In genomic region chr20:24815931-24816330, GRCh38 we compare ENCODE assay signal across 35 cellular contexts.
"Had no signal": no experiment of that assay in that cellular context is flagged by ENCODE, and none has a peak within 500 bp of the region (broad histone marks: within the 10 kb centered on the region; RNA-seq: fewer than 3 reads in every experiment).

No MANE protein-coding gene starts in this region.

- H3K4me3 Mint-ChIP-seq: activated CD4-positive, alpha-beta memory T cell treated with anti-CD3 and anti-CD28 coated beads, Interleukin-2, amount 10 ng/mL, durations not matched to agents 7 days and 5 days; activated CD4-positive, alpha-beta T cell treated with anti-CD3 and anti-CD28 coated beads for 36 hours; activated CD4-positive, alpha-beta T cell treated with anti-CD3 and anti-CD28 coated beads, Interleukin-2, amount 10 ng/mL, durations not matched to agents 7 days and 5 days; activated CD8-positive, alpha-beta memory T cell treated with anti-CD3 and anti-CD28 coated beads, Interleukin-2, amount 10 ng/mL, durations not matched to agents 7 days and 5 days; activated CD8-positive, alpha-beta T cell treated with anti-CD3 and anti-CD28 coated beads, Interleukin-2, amount 10 ng/mL, durations not matched to agents 7 days and 5 days; activated naive CD4-positive, alpha-beta T cell treated with anti-CD3 and anti-CD28 coated beads, Interleukin-2, amount 10 ng/mL, durations not matched to agents 7 days and 5 days; activated naive CD4-positive, alpha-beta T cell treated with anti-CD3 and anti-CD28 coated beads, Interleukin-2, amount 50 U/mL, for 24 hours; activated naive CD8-positive, alpha-beta T cell; activated naive CD8-positive, alpha-beta T cell treated with anti-CD3 and anti-CD28 coated beads, Interleukin-2, amount 10 ng/mL, durations not matched to agents 7 days and 5 days; activated naive CD8-positive, alpha-beta T cell treated with anti-CD3 and anti-CD28 coated beads, Interleukin-2, amount 50 U/mL, for 24 hours; activated T-cell treated with anti-CD3 and anti-CD28 coated beads, Interleukin-2, amount 50 U/mL, for 24 hours; brain; central memory CD8-positive, alpha-beta T cell; T-helper 1 cell treated with Interleukin-12 subunit alpha and Interleukin-12 subunit beta and Interleukin-4 antibody, amounts not matched to agents 30 μg/mL and 1 μg/mL, for 36 hours; WTC11 had no signal

- H3K9me3 ChIP-seq: ascending aorta had no signal

- H3K9me3 Mint-ChIP-seq: activated CD4-positive, alpha-beta memory T cell treated with anti-CD3 and anti-CD28 coated beads, Interleukin-2, amount 10 ng/mL, durations not matched to agents 7 days and 5 days; activated naive CD4-positive, alpha-beta T cell treated with anti-CD3 and anti-CD28 coated beads, Interleukin-2, amount 50 U/mL, for 24 hours; activated naive CD8-positive, alpha-beta T cell treated with anti-CD3 and anti-CD28 coated beads, Interleukin-2, amount 50 U/mL, for 24 hours; activated T-helper 2 cell treated with anti-CD3 and anti-CD28 coated beads, Interferon-gamma antibody, Interleukin-2, Interleukin-4, amounts not matched to agents 10 μg/mL and 5 μg/mL and 100 μg/mL, durations not matched to agents 14 hours and 24 hours and 36 hours; T-helper 1 cell treated with Interleukin-12 subunit alpha and Interleukin-12 subunit beta and Interleukin-4 antibody, amounts not matched to agents 30 μg/mL and 1 μg/mL, for 36 hours had no signal

- H3K27ac Mint-ChIP-seq: activated CD4-positive, alpha-beta memory T cell treated with anti-CD3 and anti-CD28 coated beads, Interleukin-2, amount 10 ng/mL, durations not matched to agents 7 days and 5 days; activated CD4-positive, alpha-beta T cell treated with anti-CD3 and anti-CD28 coated beads for 36 hours; activated CD4-positive, alpha-beta T cell treated with anti-CD3 and anti-CD28 coated beads, Interleukin-2, amount 10 ng/mL, durations not matched to agents 7 days and 5 days; activated CD8-positive, alpha-beta memory T cell treated with anti-CD3 and anti-CD28 coated beads, Interleukin-2, amount 10 ng/mL, durations not matched to agents 7 days and 5 days; activated CD8-positive, alpha-beta T cell treated with anti-CD3 and anti-CD28 coated beads, Interleukin-2, amount 10 ng/mL, durations not matched to agents 7 days and 5 days; activated naive CD4-positive, alpha-beta T cell treated with anti-CD3 and anti-CD28 coated beads, Interleukin-2, amount 10 ng/mL, durations not matched to agents 7 days and 5 days; activated naive CD4-positive, alpha-beta T cell treated with anti-CD3 and anti-CD28 coated beads, Interleukin-2, amount 50 U/mL, for 24 hours; activated naive CD8-positive, alpha-beta T cell; activated naive CD8-positive, alpha-beta T cell treated with anti-CD3 and anti-CD28 coated beads, Interleukin-2, amount 10 ng/mL, durations not matched to agents 7 days and 5 days; activated naive CD8-positive, alpha-beta T cell treated with anti-CD3 and anti-CD28 coated beads, Interleukin-2, amount 50 U/mL, for 24 hours; activated T-cell treated with anti-CD3 and anti-CD28 coated beads, Interleukin-2, amount 50 U/mL, for 24 hours; activated T-helper 2 cell treated with anti-CD3 and anti-CD28 coated beads, Interferon-gamma antibody, Interleukin-2, Interleukin-4, amounts not matched to agents 10 μg/mL and 5 μg/mL and 100 μg/mL, durations not matched to agents 14 hours and 24 hours and 36 hours; brain; T-helper 1 cell treated with Interleukin-12 subunit alpha and Interleukin-12 subunit beta and Interleukin-4 antibody, amounts not matched to agents 30 μg/mL and 1 μg/mL, for 36 hours; WTC11 had no signal

- DNase-seq: activated CD4-positive, alpha-beta memory T cell treated with anti-CD3 and anti-CD28 coated beads, Interleukin-2, amount 10 ng/mL, durations not matched to agents 7 days and 5 days; activated CD4-positive, alpha-beta T cell treated with anti-CD3 and anti-CD28 coated beads for 1 hour; activated CD4-positive, alpha-beta T cell treated with anti-CD3 and anti-CD28 coated beads for 36 hours; activated CD4-positive, alpha-beta T cell treated with anti-CD3 and anti-CD28 coated beads for 48 hours; activated CD4-positive, alpha-beta T cell treated with anti-CD3 and anti-CD28 coated beads, Interleukin-2, amount 10 ng/mL, durations not matched to agents 7 days and 5 days; activated CD4-positive, alpha-beta T cell treated with anti-CD3 and anti-CD28 coated beads, Interleukin-2, amount 50 U/mL, for 48 hours; activated CD4-positive, CD25-positive, alpha-beta regulatory T cell; activated CD8-positive, alpha-beta memory T cell treated with anti-CD3 and anti-CD28 coated beads for 24 hours; activated CD8-positive, alpha-beta memory T cell treated with anti-CD3 and anti-CD28 coated beads, Interleukin-2, amount 10 ng/mL, durations not matched to agents 7 days and 5 days; activated CD8-positive, alpha-beta memory T cell treated with anti-CD3 and anti-CD28 coated beads, Interleukin-2, amount 50 U/mL, for 48 hours; activated CD8-positive, alpha-beta T cell treated with anti-CD3 and anti-CD28 coated beads, Interleukin-2, amount 10 ng/mL, durations not matched to agents 7 days and 5 days; activated effector memory CD4-positive, alpha-beta T cell treated with Interleukin-2 at 50 U/mL for 16 hours; activated gamma-delta T cell; activated naive CD4-positive, alpha-beta T cell treated with anti-CD3 and anti-CD28 coated beads, Interleukin-2, amount 10 ng/mL, durations not matched to agents 7 days and 5 days; activated naive CD4-positive, alpha-beta T cell treated with Interleukin-2 at 50 U/mL for 16 hours; activated naive CD8-positive, alpha-beta T cell treated with anti-CD3 and anti-CD28 coated beads, Interleukin-2, amount 10 ng/mL, durations not matched to agents 7 days and 5 days; activated naive CD8-positive, alpha-beta T cell treated with anti-CD3 and anti-CD28 coated beads, Interleukin-2, amount 50 U/mL, for 24 hours; activated T-cell treated with anti-CD3 and anti-CD28 coated beads, Interleukin-2, amount 50 U/mL, for 24 hours; activated T-cell treated with anti-CD3 and anti-CD28 coated beads, Interleukin-2, amount 50 U/mL, for 48 hours; anterior cingulate cortex; caudate nucleus; SW 1271; T-helper 1 cell; T1000; WERI-Rb-1 had no signal

- H3K36me3 Mint-ChIP-seq: activated CD8-positive, alpha-beta memory T cell treated with anti-CD3 and anti-CD28 coated beads, Interleukin-2, amount 10 ng/mL, durations not matched to agents 7 days and 5 days; activated naive CD4-positive, alpha-beta T cell treated with anti-CD3 and anti-CD28 coated beads, Interleukin-2, amount 10 ng/mL, durations not matched to agents 7 days and 5 days; activated naive CD4-positive, alpha-beta T cell treated with anti-CD3 and anti-CD28 coated beads, Interleukin-2, amount 50 U/mL, for 24 hours; activated naive CD8-positive, alpha-beta T cell; activated naive CD8-positive, alpha-beta T cell treated with anti-CD3 and anti-CD28 coated beads, Interleukin-2, amount 10 ng/mL, durations not matched to agents 7 days and 5 days; brain; WTC11 had no signal

- H3K27me3 ChIP-seq: ascending aorta, cardiac muscle cell had no signal

- H3K4me1 Mint-ChIP-seq: activated CD4-positive, alpha-beta memory T cell treated with anti-CD3 and anti-CD28 coated beads, Interleukin-2, amount 10 ng/mL, durations not matched to agents 7 days and 5 days; activated CD4-positive, alpha-beta T cell treated with anti-CD3 and anti-CD28 coated beads for 36 hours; activated CD8-positive, alpha-beta memory T cell treated with anti-CD3 and anti-CD28 coated beads, Interleukin-2, amount 10 ng/mL, durations not matched to agents 7 days and 5 days; activated naive CD4-positive, alpha-beta T cell treated with anti-CD3 and anti-CD28 coated beads, Interleukin-2, amount 10 ng/mL, durations not matched to agents 7 days and 5 days; activated naive CD4-positive, alpha-beta T cell treated with anti-CD3 and anti-CD28 coated beads, Interleukin-2, amount 50 U/mL, for 24 hours; activated naive CD8-positive, alpha-beta T cell treated with anti-CD3 and anti-CD28 coated beads, Interleukin-2, amount 50 U/mL, for 24 hours; brain; central memory CD8-positive, alpha-beta T cell; WTC11 had no signal

- H3K27ac ChIP-seq: ascending aorta, cardiac muscle cell, WERI-Rb-1 had no signal

- H3K4me1 ChIP-seq: ascending aorta had no signal

- ATAC-seq: activated CD4-positive, alpha-beta T cell treated with anti-CD3 and anti-CD28 coated beads for 36 hours; activated CD4-positive, CD25-positive, alpha-beta regulatory T cell treated with anti-CD3 and anti-CD28 coated beads, Interleukin-2, amount 50 U/mL, for 24 hours; activated CD8-positive, alpha-beta memory T cell treated with anti-CD3 and anti-CD28 coated beads, Interleukin-2, amount 10 ng/mL, durations not matched to agents 7 days and 5 days; activated CD8-positive, alpha-beta T cell treated with anti-CD3 and anti-CD28 coated beads, Interleukin-2, amount 10 ng/mL, durations not matched to agents 7 days and 5 days; activated naive CD8-positive, alpha-beta T cell treated with anti-CD3 and anti-CD28 coated beads, Interleukin-2, amount 50 U/mL, for 24 hours; WTC11 had no signal

- H3K27me3 Mint-ChIP-seq: activated CD4-positive, alpha-beta memory T cell treated with anti-CD3 and anti-CD28 coated beads, Interleukin-2, amount 10 ng/mL, durations not matched to agents 7 days and 5 days; activated CD4-positive, alpha-beta T cell treated with anti-CD3 and anti-CD28 coated beads for 36 hours; activated CD4-positive, alpha-beta T cell treated with anti-CD3 and anti-CD28 coated beads, Interleukin-2, amount 10 ng/mL, durations not matched to agents 7 days and 5 days; activated CD8-positive, alpha-beta memory T cell treated with anti-CD3 and anti-CD28 coated beads, Interleukin-2, amount 10 ng/mL, durations not matched to agents 7 days and 5 days; activated naive CD4-positive, alpha-beta T cell treated with anti-CD3 and anti-CD28 coated beads, Interleukin-2, amount 10 ng/mL, durations not matched to agents 7 days and 5 days; activated naive CD8-positive, alpha-beta T cell; activated naive CD8-positive, alpha-beta T cell treated with anti-CD3 and anti-CD28 coated beads, Interleukin-2, amount 10 ng/mL, durations not matched to agents 7 days and 5 days; activated naive CD8-positive, alpha-beta T cell treated with anti-CD3 and anti-CD28 coated beads, Interleukin-2, amount 50 U/mL, for 24 hours had no signal

- H3K4me3 ChIP-seq: ascending aorta, cardiac muscle cell had no signal

- H3K36me3 ChIP-seq: ascending aorta, cardiac muscle cell, WERI-Rb-1 had no signal
